In the genomic region with DNA sequence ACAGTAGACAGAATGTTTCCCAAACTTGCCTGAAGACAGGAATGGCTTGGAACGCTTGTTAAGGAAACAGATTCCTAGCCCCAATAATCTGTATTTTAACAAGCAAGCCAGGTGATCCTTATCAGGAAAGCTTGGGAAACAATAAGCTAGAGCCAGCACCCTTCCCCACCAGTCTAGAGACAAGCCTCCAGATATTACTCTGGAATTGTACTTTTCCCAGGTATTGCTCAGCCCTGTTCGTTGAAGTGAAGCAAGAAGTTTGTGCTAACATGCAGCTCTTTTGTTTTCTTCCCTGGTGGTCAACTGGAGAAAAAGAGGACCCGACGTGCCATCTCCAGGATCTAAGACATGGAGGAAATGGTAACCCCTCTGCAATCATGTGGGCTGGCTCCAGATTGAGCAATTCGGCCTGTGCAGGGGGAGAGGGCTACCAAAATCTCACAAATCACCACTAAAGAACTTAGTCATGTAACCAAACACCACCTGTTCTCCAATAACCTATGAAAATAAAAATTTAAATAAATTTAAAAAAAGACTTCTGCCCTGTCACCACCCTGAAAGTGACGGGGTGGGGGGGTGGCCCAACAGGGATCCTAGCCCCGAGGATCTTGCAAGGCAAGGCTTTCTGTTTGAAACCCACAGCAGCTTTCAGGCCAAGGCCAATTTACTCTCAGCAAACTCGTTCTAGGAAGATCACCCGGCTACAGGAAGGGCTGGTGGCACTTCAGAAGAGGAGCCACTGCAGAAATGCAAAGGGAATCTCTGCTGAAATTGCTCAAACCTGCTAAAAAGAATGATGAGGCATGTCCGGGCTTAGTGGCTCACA, we compare ENCODE assay signal across 13 cellular contexts. TPM values are rescaled to one million over a fixed set of nuclear protein-coding genes. Genes with fewer than 3 reads are reported as not detected.
A peak's percentile ranks its signal among the peaks of the same experiment; 100 is the strongest.
DNase-seq lines count a peak whose midpoint lies in the region; ATAC-seq, FAIRE-seq and TF ChIP-seq lines count a peak whose summit lies in the region.
"Had no signal": no experiment of that assay in that cellular context is flagged by ENCODE, and none has a peak within 500 bp of the region (broad histone marks: within the 10 kb centered on the region; RNA-seq: fewer than 3 reads in every experiment).

No MANE protein-coding gene starts in this region.

- H3K27me3 ChIP-seq in HepG2 (ENCODE audit: control insufficient read depth in 1 of 2, insufficient read depth in 2 of 2, low read length in 2 of 2): no peaks in the 10 kb centered on the region
- H3K27me3 ChIP-seq in right lobe of liver: no peaks in the 10 kb centered on the region
- no peaks in the 10 kb centered on the region for H3K27me3 ChIP-seq in aorta (ENCODE audit: control insufficient read depth in 1 of 2, insufficient read depth in 2 of 2, low read length in 1 of 2)
- H3K27me3 ChIP-seq in tibial nerve: no peaks in the 10 kb centered on the region

- H3K9me3 ChIP-seq in HepG2 (ENCODE audit: low read length): no peaks in the 10 kb centered on the region
- no peaks in the 10 kb centered on the region for H3K9me3 ChIP-seq in right lobe of liver
- H3K9me3 ChIP-seq in SK-N-MC (ENCODE audit: low read depth, low read length): no peaks in the 10 kb centered on the region
- H3K9me3 ChIP-seq in aorta (ENCODE audit: control insufficient read depth, low read length): no peaks in the 10 kb centered on the region
- H3K9me3 ChIP-seq in tibial nerve: no peaks in the 10 kb centered on the region

- TF ChIP-seq EP300 in HepG2 (IDR thresholded peaks at IDR 0.05; ENCODE audit: low read depth in 2 of 2, low read length in 2 of 2): no peak
- TF ChIP-seq EP300 in HepG2 (CRISPR knock-in tag; IDR thresholded peaks at IDR 0.05; ENCODE audit: borderline replicate concordance): no peak
- TF ChIP-seq EP300 in tibial nerve (IDR thresholded peaks at IDR 0.05): no peak

- ATAC-seq in HepG2: no peak
- no peak for ATAC-seq in right lobe of liver
- ATAC-seq in aorta (ENCODE audit: low FRiP score): no peak
- no peak for ATAC-seq in HG02642 (IDR thresholded peaks at IDR 0.05; ENCODE audit: poor library complexity, unreplicated experiment)
- ATAC-seq: activated CD4-positive, CD25-positive, alpha-beta regulatory T cell treated with anti-CD3 and anti-CD28 coated beads, Interleukin-2, amount 50 U/mL, for 24 hours had no signal

- intact Hi-C loops in HepG2 (cut with micrococcal nuclease; ENCODE audit: unreplicated experiment) (loop anchor here (10.0 kb wide), 1 partner anchor 144 kb away; no protein-coding TSS in a partner anchor), right lobe of liver (cut with DNase I) (no loop called here), aorta (cut with DNase I) (loop anchor here (5.0 to 10.0 kb wide), 2 partner anchors 56 to 78 kb away; no protein-coding TSS in a partner anchor)

- H3K4me3 ChIP-seq in HepG2 (replicated peaks in 1 of 3; ENCODE audit: insufficient read depth in 1 of 3, low read depth in 2 of 3, low read length in 3 of 3): no peak overlapping the region
- no peak overlapping the region for H3K4me3 ChIP-seq in right lobe of liver
- H3K4me3 ChIP-seq in SK-N-MC: peak overlapping the region; percentile 51
- H3K4me3 ChIP-seq in aorta (ENCODE audit: low read length in 2 of 2): no peak overlapping the region
- no peak overlapping the region for H3K4me3 ChIP-seq in tibial nerve

- H2AFZ ChIP-seq in HepG2 (ENCODE audit: low read length): no peak overlapping the region

- in situ Hi-C loops in HepG2 (cut with HindIII; ENCODE audit: extremely low pct_ligation_motif_present, low pct_unique_long_range_greater_than_20kb): loop anchor here (5.0 kb wide), 1 partner anchor 47 kb away; a partner anchor contains a TSS

- TF ChIP-seq CTCF in HepG2 (CRISPR knock-in tag; IDR thresholded peaks at IDR 0.05) (no peak), right lobe of liver (IDR thresholded peaks at IDR 0.05) (no peak), tibial nerve (IDR thresholded peaks at IDR 0.05) (no peak)

- TF ChIP-seq POLR2A in HepG2 (IDR thresholded peaks at IDR 0.05; ENCODE audit: insufficient read depth in 1 of 2, low read depth in 2 of 2, low read length in 2 of 2) (no peak), right lobe of liver (IDR thresholded peaks at IDR 0.05) (no peak), tibial nerve (IDR thresholded peaks at IDR 0.05) (no peak)

- H3K4me2 ChIP-seq in HepG2 (ENCODE audit: low read depth, low read length): no peak overlapping the region

- no TSS peak for BruUV-seq in HepG2 (replicated peaks; lab: Mats Ljungman, UMichigan)

- H4K20me1 ChIP-seq in HepG2 (ENCODE audit: insufficient read depth, low read length): peaks cover 25% of the 10 kb centered on the region; the same call in 1 of the 2 replicates

- CTCF ChIA-PET in HepG2 (lab: Yijun Ruan, JAX; ENCODE audit: low intra/inter-chr PET ratio, low total read pairs): no interaction called here

- peak overlapping the region; percentile 31 for H3K27ac ChIP-seq in HepG2 (ENCODE audit: extremely low read length, insufficient read depth, low read length)
- peak overlapping the region in 1 of 3 donors; percentile 79 for H3K27ac ChIP-seq in right lobe of liver
- H3K27ac ChIP-seq in SK-N-MC: peak overlapping the region; percentile 96
- peak overlapping the region; percentile 20 to 50 for H3K27ac ChIP-seq in aorta (ENCODE audit: low read depth in 1 of 2, low read length in 2 of 2)
- H3K27ac ChIP-seq in tibial nerve: peak overlapping the region in 2 of 4 donors; percentile 31 to 58

- DNase-seq in HepG2 (ENCODE audit: low spot score) (no peak), right lobe of liver (no peak), SK-N-MC (ENCODE audit: low read depth, low spot score) (no peak), islet precursor cell (peak; percentile 78), aorta (no peak), tibial nerve (ENCODE audit: low spot score in 2 of 2) (no peak), NCI-H2227 (lab: John Stamatoyannopoulos, UW; ENCODE audit: unreplicated experiment) (no peak)
- DNase-seq: kidney glomerular epithelial cell; NCI-H1417 treated with DMSO at 0.1 percent for 48 hours; stimulated activated CD4-positive, alpha-beta T cell treated with anti-CD3 and anti-CD28 coated beads, Interleukin-4, amount 100 ng/mL, for 24 hours had no signal

- POLR2A ChIA-PET in HepG2 (lab: Yijun Ruan, JAX): interaction anchor here (1.0 to 3.7 kb wide), 4 partner anchors 9 to 112 kb away, joined by 3 to 28 read pairs (median 5); no protein-coding TSS in a partner anchor

- no peak overlapping the region for H3K9ac ChIP-seq in HepG2 (ENCODE audit: insufficient read depth, low read depth, low read length)
- no peak overlapping the region for H3K9ac ChIP-seq in SK-N-MC (ENCODE audit: insufficient read length)

- H3K36me3 ChIP-seq in HepG2 (replicated peaks in 1 of 2; ENCODE audit: control insufficient read depth in 1 of 2, insufficient read depth in 2 of 2, low read length in 2 of 2) (peaks cover 17 to 37% of the 10 kb centered on the region in 2 experiments), right lobe of liver (peaks cover 0 to 3% (median 0%) of the 10 kb centered on the region in 4 donors), SK-N-MC (ENCODE audit: insufficient read depth, low read length) (peaks cover 8% of the 10 kb centered on the region; the same call in 1 of the 2 replicates), aorta (ENCODE audit: control insufficient read depth in 1 of 2, insufficient read depth in 2 of 2, low read length in 1 of 2) (no peaks in the 10 kb centered on the region), tibial nerve (no peaks in the 10 kb centered on the region)

- peak; percentile 40 for FAIRE-seq in HepG2 (lab: Jason Lieb, UNC)
- FAIRE-seq: RCC 7860 had no signal

- WGBS in HepG2 (ENCODE audit: low lambda C conversion rate): 60% methylated on average over 10 of the region's 10 CpGs
- 45% methylated on average over 10 of the region's 10 CpGs for WGBS in right lobe of liver (ENCODE audit: insufficient coverage, low coverage, low lambda C conversion rate, missing lambda C conversion rate)
- 47 to 54% methylated on average over 10 of the region's 10 CpGs for WGBS in aorta, 2 donors
- 77 to 82% methylated on average over 10 of the region's 10 CpGs for WGBS in tibial nerve, 2 donors

- H3K4me1 ChIP-seq in HepG2 (ENCODE audit: insufficient read depth, low read length) (peaks cover 97% of the 10 kb centered on the region), right lobe of liver (peaks cover 8 to 80% (median 43%) of the 10 kb centered on the region in 4 donors), aorta (ENCODE audit: control insufficient read depth in 1 of 2, insufficient read depth in 2 of 2, low read length in 2 of 2) (peaks cover 4 to 15% of the 10 kb centered on the region in 2 donors), tibial nerve (peaks cover 0 to 78% (median 36%) of the 10 kb centered on the region in 4 donors)

- H3K79me2 ChIP-seq in HepG2 (ENCODE audit: insufficient read depth, low read length): peaks cover 89% of the 10 kb centered on the region

- TF ChIP-seq RAD21 in HepG2 (CRISPR knock-in tag; IDR thresholded peaks at IDR 0.05): no peak

RNA-seq across cellular contexts. Expression of a gene that starts 48.6 kb away (rescaled TPM):
- total RNA-seq in HepG2 (2016; rRNA removed; fragmentation: Illumina TruSeq; extraction: Trizol): 14.7 and 19.4 TPM in 2 replicates
- total RNA-seq in HepG2 (2016; cell fraction: cytosol; rRNA removed; fragmentation: Illumina TruSeq; extraction: Trizol; ENCODE audit: low read depth): 7.3 and 8.2 TPM in 2 replicates
- 12.9 and 18.0 TPM in 2 replicates for total RNA-seq in HepG2 (2016; cell fraction: insoluble cytoplasmic fraction; rRNA removed; fragmentation: Illumina TruSeq; extraction: Trizol)
- total RNA-seq in HepG2 (2016; cell fraction: membrane; rRNA removed; fragmentation: Illumina TruSeq; extraction: Trizol): 16.0 and 20.4 TPM in 2 replicates
- 12.0 and 14.5 TPM in 2 replicates for total RNA-seq in HepG2 (2016; cell fraction: nucleus; rRNA removed; fragmentation: Illumina TruSeq; extraction: Trizol)
- 20.7 and 25.3 TPM in 2 replicates for polyA plus RNA-seq in HepG2 (2011; rRNA removed)
- 19.8 and 24.1 TPM in 2 replicates for polyA plus RNA-seq in HepG2 (2011; cell fraction: cytosol; rRNA removed)
- polyA plus RNA-seq in HepG2 (2011; cell fraction: nucleus; rRNA removed): 26.3 and 29.8 TPM in 2 replicates
- polyA plus RNA-seq in HepG2 (2012): 16.2 and 22.8 TPM in 2 replicates
- polyA plus RNA-seq in HepG2 (2016; cell fraction: cytosol; fragmentation: Illumina TruSeq; extraction: Trizol; ENCODE audit: low read depth): 9.0 and 11.2 TPM in 2 replicates
- 21.3 and 23.2 TPM in 2 replicates for polyA plus RNA-seq in HepG2 (2016; cell fraction: insoluble cytoplasmic fraction; fragmentation: Illumina TruSeq; extraction: Trizol; ENCODE audit: low read depth)
- polyA plus RNA-seq in HepG2 (2016; cell fraction: membrane; fragmentation: Illumina TruSeq; extraction: Trizol; ENCODE audit: low read depth): 18.0 and 21.9 TPM in 2 replicates
- polyA plus RNA-seq in HepG2 (2016; cell fraction: nucleus; fragmentation: Illumina TruSeq; extraction: Trizol; ENCODE audit: insufficient read depth, low read depth): 17.6 and 17.8 TPM in 2 replicates
- 8.6 and 37.7 TPM in 2 replicates for polyA minus RNA-seq in HepG2 (2011; rRNA and poly(A)+ RNA removed; ENCODE audit: low replicate concordance)
- 28.1 and 28.8 TPM in 2 replicates for polyA minus RNA-seq in HepG2 (2011; cell fraction: cytosol; rRNA and poly(A)+ RNA removed)
- polyA minus RNA-seq in HepG2 (2011; cell fraction: nucleus; rRNA and poly(A)+ RNA removed): 42.1 and 49.2 TPM in 2 replicates
- 10 to 100 TPM; 12.0 to 43.1 (median 21.9) TPM for total RNA-seq in right lobe of liver
- 10 to 100 TPM; 28.7 to 29.3 TPM for total RNA-seq in aorta
- polyA plus RNA-seq in aorta: 1 to 10 TPM; 3.5 to 5.7 TPM
- total RNA-seq in tibial nerve: 10 to 100 TPM in 2 of 4 donors, 1 to 10 TPM in 2; 6.3 to 15.9 (median 11.6) TPM

Comparison
In these comparisons a context has a peak if more than half of its experiments do, and no peak if none do; other contexts are left out.
1. intact Hi-C loops: an anchor here in HepG2 (10.0 kb wide) and aorta (5.0 to 10.0 kb wide); none called in right lobe of liver.